8 cellular contexts compared by ENCODE assay signal in genomic region chr2:127104881-127105655, GRCh38. TPM values are rescaled to one million over a fixed set of nuclear protein-coding genes. Genes with fewer than 3 reads are reported as not detected.
A peak's percentile ranks its signal among the peaks of the same experiment; 100 is the strongest.
DNase-seq lines count a peak whose midpoint lies in the region; ATAC-seq and TF ChIP-seq lines count a peak whose summit lies in the region.

No MANE protein-coding gene starts in this region.

- no peaks in the 10 kb centered on the region for H3K9me3 ChIP-seq in CD4-positive, CD25-positive, alpha-beta regulatory T cell (ENCODE audit: control insufficient read depth in 2 of 2, low read length in 2 of 2)
- no peaks in the 10 kb centered on the region for H3K9me3 ChIP-seq in PC-9 (ENCODE audit: insufficient read depth, low read depth)
- H3K9me3 ChIP-seq in osteoblast (ENCODE audit: low read depth, low read length): no peaks in the 10 kb centered on the region

- CTCF ChIA-PET in PC-9 (lab: Charles Lee): interaction anchor here (1.0 to 2.3 kb wide), 3 partner anchors 16 to 37 kb away, joined by 4 to 20 read pairs (median 7); no protein-coding TSS in a partner anchor

- peaks cover 5% of the 10 kb centered on the region for H3K27me3 ChIP-seq in CD4-positive, CD25-positive, alpha-beta regulatory T cell (ENCODE audit: control insufficient read depth, insufficient read depth, low read length)
- H3K27me3 ChIP-seq in PC-9 (ENCODE audit: insufficient read depth, low read depth) (no peaks in the 10 kb centered on the region), osteoblast (ENCODE audit: insufficient read depth, low read length) (no peaks in the 10 kb centered on the region)

- no peak overlapping the region for H3K4me3 ChIP-seq in CD4-positive, CD25-positive, alpha-beta regulatory T cell (ENCODE audit: low read depth, low read length)
- H3K4me3 ChIP-seq in PC-9 (peak overlapping the region; percentile 96), fibroblast of mammary gland (ENCODE audit: control insufficient read depth, low read depth, low read length) (peak overlapping the region; percentile 77), osteoblast (ENCODE audit: insufficient read depth, low read length) (peak overlapping the region; percentile 90)

- intact Hi-C loops in PC-9 (cut with micrococcal nuclease; ENCODE audit: unreplicated experiment): no loop called here

- POLR2A ChIA-PET in PC-9 (lab: Charles Lee; ENCODE audit: unreplicated experiment): no interaction called here

- peaks cover 0 to 7% (median 5%) of the 10 kb centered on the region in 4 donors for H3K4me1 Mint-ChIP-seq in CD4-positive, CD25-positive, alpha-beta regulatory T cell

- H3F3A ChIP-seq in PC-9 (ENCODE audit: insufficient read depth, low read depth): peaks cover 34% of the 10 kb centered on the region

- no peaks in the 10 kb centered on the region for H3K9me2 ChIP-seq in PC-9 (ENCODE audit: insufficient read depth)

- H3K27ac ChIP-seq in CD4-positive, CD25-positive, alpha-beta regulatory T cell (ENCODE audit: insufficient read depth, low read length, poor library complexity, severe bottlenecking): no peak overlapping the region
- H3K27ac ChIP-seq in PC-9 (0 out of 2 replicates have a peak overlapping the region, but pooled peaks have one; percentile 31), osteoblast (ENCODE audit: low read depth, low read length) (peak overlapping the region; percentile 80)

- no peak for TF ChIP-seq CTCF in PC-9 (conservative IDR thresholded peaks at IDR 0.05)
- no peak for TF ChIP-seq CTCF in fibroblast of mammary gland (conservative IDR thresholded peaks at IDR 0.05; ENCODE audit: control insufficient read depth, insufficient read depth, low read depth, low read length)
- no peak for TF ChIP-seq CTCF in osteoblast (IDR thresholded peaks at IDR 0.05; ENCODE audit: extremely low read depth, low read depth, low read length)

- peak overlapping the region; percentile 98 for H3K4me2 ChIP-seq in PC-9
- peak overlapping the region; percentile 86 for H3K4me2 ChIP-seq in osteoblast (ENCODE audit: insufficient read depth, low read length)

- no peak for DNase-seq in CD4-positive, CD25-positive, alpha-beta regulatory T cell
- DNase-seq in PC-9: no peak
- peak; percentile 47 for DNase-seq in fibroblast of mammary gland (ENCODE audit: low read depth)
- peak; percentile 88 for DNase-seq in osteoblast (ENCODE audit: insufficient read length, low spot score, missing footprints)
- DNase-seq in OCI-M2 (lab: John Stamatoyannopoulos, UW; ENCODE audit: unreplicated experiment): no peak
- DNase-seq in cerebellum (ENCODE audit: low spot score): no peak
- no peak for DNase-seq in cortex of kidney (lab: John Stamatoyannopoulos, UW)
- no peak for DNase-seq in activated gamma-delta T cell treated with Interleukin-2 at 50 U/mL for 16 hours

- no peaks in the 10 kb centered on the region for H3K9me3 Mint-ChIP-seq in CD4-positive, CD25-positive, alpha-beta regulatory T cell

- H2AFZ ChIP-seq in PC-9 (peak overlapping the region; percentile 91), osteoblast (ENCODE audit: low read length) (peak overlapping the region; percentile 29)

- H3K4me1 ChIP-seq in CD4-positive, CD25-positive, alpha-beta regulatory T cell (ENCODE audit: control insufficient read depth, insufficient read depth, low read length, poor library complexity, severe bottlenecking): peaks cover 20% of the 10 kb centered on the region
- H3K4me1 ChIP-seq in PC-9 (replicated peaks; ENCODE audit: insufficient read depth) (peaks cover 70% of the 10 kb centered on the region), osteoblast (ENCODE audit: insufficient read depth, low read length) (peaks cover 33% of the 10 kb centered on the region)

- peak overlapping the region; percentile 44 to 73 (median 57) for H3K4me3 Mint-ChIP-seq in CD4-positive, CD25-positive, alpha-beta regulatory T cell

- no peaks in the 10 kb centered on the region for H3K36me3 Mint-ChIP-seq in CD4-positive, CD25-positive, alpha-beta regulatory T cell

- H3K27me3 Mint-ChIP-seq in CD4-positive, CD25-positive, alpha-beta regulatory T cell: peaks cover 42% of the 10 kb centered on the region

- H3K27ac Mint-ChIP-seq in CD4-positive, CD25-positive, alpha-beta regulatory T cell: no peak overlapping the region

- peaks cover 62% of the 10 kb centered on the region for H3K79me2 ChIP-seq in PC-9 (ENCODE audit: low read depth)
- H3K79me2 ChIP-seq in osteoblast (ENCODE audit: insufficient read depth, low read length): peaks cover 66% of the 10 kb centered on the region

- H3K36me3 ChIP-seq in CD4-positive, CD25-positive, alpha-beta regulatory T cell (ENCODE audit: control insufficient read depth, insufficient read depth, low read length): no peaks in the 10 kb centered on the region
- H3K36me3 ChIP-seq in PC-9 (ENCODE audit: low read depth): no peaks in the 10 kb centered on the region
- H3K36me3 ChIP-seq in osteoblast (ENCODE audit: insufficient read depth, low read length): no peaks in the 10 kb centered on the region

- H4K20me1 ChIP-seq in PC-9 (ENCODE audit: insufficient read depth): 0 out of 2 replicates have a peak, but pooled peaks cover 6% of the 10 kb centered on the region
- peaks cover 42% of the 10 kb centered on the region for H4K20me1 ChIP-seq in osteoblast (ENCODE audit: insufficient read depth, low read length)

- ATAC-seq in CD4-positive, CD25-positive, alpha-beta regulatory T cell (ENCODE audit: low read depth in 2 of 2): no peak

- BruUV-seq in PC-9 (replicated peaks; lab: Mats Ljungman, UMichigan): no TSS peak

RNA-seq across cellular contexts. Expression of gene BIN1, which starts 1.9 kb away (rescaled TPM):
- total RNA-seq in CD4-positive, CD25-positive, alpha-beta regulatory T cell: 204 TPM
- polyA plus RNA-seq in CD4-positive, CD25-positive, alpha-beta regulatory T cell: 100 to 1,000 TPM; 131 to 228 (median 157) TPM
- 87.5 and 95.6 TPM in 2 replicates for total RNA-seq in PC-9 (2021)
- total RNA-seq in osteoblast: 83.7 and 85.4 TPM in 2 replicates
- 43.7 TPM for total RNA-seq in cerebellum

Comparison
In these comparisons a context has a peak if more than half of its experiments do, and no peak if none do; other contexts are left out.
1. DNase-seq: peak in fibroblast of mammary gland (single experiment) and osteoblast (single experiment); none in CD4-positive, CD25-positive, alpha-beta regulatory T cell (0 of 3), PC-9 (0 of 2), OCI-M2 (single experiment), cerebellum (single experiment), cortex of kidney (single experiment) and activated gamma-delta T cell treated with Interleukin-2 at 50 U/mL for 16 hours (single experiment).